In genomic region chr20:37381621-37382538, GRCh38 we compare ENCODE assay signal across 13 cellular contexts. TPM values are rescaled to one million over a fixed set of nuclear protein-coding genes. Genes with fewer than 3 reads are reported as not detected.
DNase-seq lines count a peak whose midpoint lies in the region; ATAC-seq and TF ChIP-seq lines count a peak whose summit lies in the region.
"Had no signal": no experiment of that assay in that cellular context is flagged by ENCODE, and none has a peak within 500 bp of the region (broad histone marks: within the 10 kb centered on the region; RNA-seq: fewer than 3 reads in every experiment).

No MANE protein-coding gene starts in this region.

- POLR2A ChIA-PET in PC-9 (lab: Charles Lee; ENCODE audit: unreplicated experiment): no interaction called here

- H3K4me2 ChIP-seq in PC-9: no peak overlapping the region

- CTCF ChIA-PET in PC-9 (lab: Charles Lee): no interaction called here

- TF ChIP-seq CTCF in coronary artery (IDR thresholded peaks at IDR 0.05) (no peak), PC-9 (conservative IDR thresholded peaks at IDR 0.05) (no peak)

- H2AFZ ChIP-seq in PC-9: no peak overlapping the region

- H3F3A ChIP-seq in PC-9 (ENCODE audit: insufficient read depth, low read depth): peaks cover 20% of the 10 kb centered on the region; the same call in 1 of the 2 replicates

- no peaks in the 10 kb centered on the region for H3K9me2 ChIP-seq in PC-9 (ENCODE audit: insufficient read depth)

- peaks cover 21% of the 10 kb centered on the region for H3K4me1 ChIP-seq in PC-9 (replicated peaks; ENCODE audit: insufficient read depth)

- DNase-seq in NCI-H1436 (lab: John Stamatoyannopoulos, UW): peak; percentile 34
- no peak for DNase-seq in NCI-H1436 treated with DMSO at 0.1 percent for 48 hours (lab: John Stamatoyannopoulos, UW)
- peak; percentile 16 for DNase-seq in H7
- DNase-seq in coronary artery (ENCODE audit: low spot score): peak; percentile 70
- DNase-seq in sciatic nerve (ENCODE audit: low spot score): peak; percentile 48
- no peak for DNase-seq in PC-9
- no peak for DNase-seq in midbrain (lab: John Stamatoyannopoulos, UW)
- DNase-seq: activated CD4-positive, alpha-beta T cell treated with anti-CD3 and anti-CD28 coated beads, Interleukin-2, amount 50 U/mL, for 1 hour; activated naive CD4-positive, alpha-beta T cell treated with anti-CD3 and anti-CD28 coated beads for 36 hours; NCI-H1105; NCI-H345; substantia nigra had no signal

- H3K9me3 ChIP-seq in PC-9 (ENCODE audit: insufficient read depth, low read depth): no peaks in the 10 kb centered on the region

- no peaks in the 10 kb centered on the region for H3K79me2 ChIP-seq in PC-9 (ENCODE audit: low read depth)

- H3K27me3 ChIP-seq in H7 (ENCODE audit: control insufficient read depth, insufficient read depth, low read length): no peaks in the 10 kb centered on the region
- no peaks in the 10 kb centered on the region for H3K27me3 ChIP-seq in PC-9 (ENCODE audit: insufficient read depth, low read depth)

- ATAC-seq in sciatic nerve (no peak), HG03025 (IDR thresholded peaks at IDR 0.05; ENCODE audit: low FRiP score, unreplicated experiment) (no peak)

- H3K4me3 ChIP-seq in H7 (ENCODE audit: insufficient read depth, low read depth, low read length) (no peak overlapping the region), coronary artery (no peak overlapping the region), PC-9 (no peak overlapping the region)

- no TSS peak for BruUV-seq in PC-9 (replicated peaks; lab: Mats Ljungman, UMichigan)

- 0 out of 2 replicates have a peak, but pooled peaks cover 3% of the 10 kb centered on the region for H4K20me1 ChIP-seq in PC-9 (ENCODE audit: insufficient read depth)

- intact Hi-C loops in sciatic nerve (cut with DNase I): loop anchor here (10.0 kb wide), 1 partner anchor 107 kb away; no protein-coding TSS in a partner anchor
- intact Hi-C loops in PC-9 (cut with micrococcal nuclease; ENCODE audit: unreplicated experiment): loop anchor here (5.0 kb wide), 1 partner anchor 145 kb away; the partner anchor contains the start of gene BLCAP

- peaks cover 4% of the 10 kb centered on the region for H3K36me3 ChIP-seq in H7 (replicated peaks; ENCODE audit: control insufficient read depth, insufficient read depth, low read length)
- no peaks in the 10 kb centered on the region for H3K36me3 ChIP-seq in PC-9 (ENCODE audit: low read depth)

- H3K27ac ChIP-seq in coronary artery (no peak overlapping the region), PC-9 (no peak overlapping the region)

RNA-seq across cellular contexts. Expression of gene SRC, which starts 35.9 kb away (rescaled TPM):
- total RNA-seq in H7 (2014; rRNA removed; shearing (Covaris generic)): 31.4 and 32.5 TPM in 2 replicates
- total RNA-seq in sciatic nerve: 23.7 TPM
- 56.8 and 58.4 TPM in 2 replicates for total RNA-seq in PC-9 (2021)

Comparison
In these comparisons a context has a peak if more than half of its experiments do, and no peak if none do; other contexts are left out.
1. DNase-seq: peak in NCI-H1436 (single experiment), H7 (single experiment), coronary artery (single experiment) and sciatic nerve (single experiment); none in NCI-H1436 treated with DMSO at 0.1 percent for 48 hours (single experiment), PC-9 (0 of 2) and midbrain (single experiment).